ENCODE assay signal across 1 cellular context in the genomic region with DNA sequence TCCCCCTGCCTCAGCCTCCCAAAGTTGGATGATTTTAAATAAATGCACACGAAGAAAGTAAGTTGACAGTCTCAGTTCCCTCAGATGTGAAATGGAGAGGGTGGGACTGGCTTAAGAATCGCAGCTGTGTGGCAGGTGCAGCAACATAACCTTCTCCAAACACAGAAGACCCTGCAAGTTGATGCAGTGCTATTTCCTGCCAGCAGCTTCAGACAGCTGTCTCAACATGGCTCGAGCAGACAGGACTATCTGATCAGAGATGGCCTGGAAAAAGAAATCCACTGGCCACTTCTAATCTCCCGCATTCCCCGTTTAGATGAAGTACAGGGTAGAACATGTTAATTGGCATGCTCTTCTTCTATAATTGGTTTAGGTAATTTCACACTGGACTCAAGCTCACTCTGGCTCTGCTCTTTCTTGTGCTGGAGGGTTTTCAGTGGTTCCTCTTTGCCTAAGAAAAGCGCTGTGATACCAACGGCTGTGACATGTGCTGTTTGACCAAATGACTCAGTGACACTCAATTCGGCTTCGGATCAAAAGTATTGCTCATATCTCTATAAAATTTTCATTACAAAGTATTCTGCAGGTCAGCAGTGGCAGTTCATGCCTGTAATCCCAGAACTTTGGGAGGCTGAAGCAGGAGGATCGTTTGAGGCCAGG.
TF ChIP-seq lines count a peak whose summit lies in the region.

No MANE protein-coding gene starts in this region.

TF ChIP-seq in GM12878, 131 proteins besides CTCF, POLR2A, EP300 and RAD21 (continued from another document):
- TF ChIP-seq, protein P1, sequence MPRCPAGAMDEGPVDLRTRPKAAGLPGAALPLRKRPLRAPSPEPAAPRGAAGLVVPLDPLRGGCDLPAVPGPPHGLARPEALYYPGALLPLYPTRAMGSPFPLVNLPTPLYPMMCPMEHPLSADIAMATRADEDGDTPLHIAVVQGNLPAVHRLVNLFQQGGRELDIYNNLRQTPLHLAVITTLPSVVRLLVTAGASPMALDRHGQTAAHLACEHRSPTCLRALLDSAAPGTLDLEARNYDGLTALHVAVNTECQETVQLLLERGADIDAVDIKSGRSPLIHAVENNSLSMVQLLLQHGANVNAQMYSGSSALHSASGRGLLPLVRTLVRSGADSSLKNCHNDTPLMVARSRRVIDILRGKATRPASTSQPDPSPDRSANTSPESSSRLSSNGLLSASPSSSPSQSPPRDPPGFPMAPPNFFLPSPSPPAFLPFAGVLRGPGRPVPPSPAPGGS (IDR thresholded peaks at IDR 0.05; ENCODE audit: borderline replicate concordance, insufficient read depth, low read depth, low read length, poor library complexity, severe bottlenecking) = no peak
- TF ChIP-seq, protein P2, sequence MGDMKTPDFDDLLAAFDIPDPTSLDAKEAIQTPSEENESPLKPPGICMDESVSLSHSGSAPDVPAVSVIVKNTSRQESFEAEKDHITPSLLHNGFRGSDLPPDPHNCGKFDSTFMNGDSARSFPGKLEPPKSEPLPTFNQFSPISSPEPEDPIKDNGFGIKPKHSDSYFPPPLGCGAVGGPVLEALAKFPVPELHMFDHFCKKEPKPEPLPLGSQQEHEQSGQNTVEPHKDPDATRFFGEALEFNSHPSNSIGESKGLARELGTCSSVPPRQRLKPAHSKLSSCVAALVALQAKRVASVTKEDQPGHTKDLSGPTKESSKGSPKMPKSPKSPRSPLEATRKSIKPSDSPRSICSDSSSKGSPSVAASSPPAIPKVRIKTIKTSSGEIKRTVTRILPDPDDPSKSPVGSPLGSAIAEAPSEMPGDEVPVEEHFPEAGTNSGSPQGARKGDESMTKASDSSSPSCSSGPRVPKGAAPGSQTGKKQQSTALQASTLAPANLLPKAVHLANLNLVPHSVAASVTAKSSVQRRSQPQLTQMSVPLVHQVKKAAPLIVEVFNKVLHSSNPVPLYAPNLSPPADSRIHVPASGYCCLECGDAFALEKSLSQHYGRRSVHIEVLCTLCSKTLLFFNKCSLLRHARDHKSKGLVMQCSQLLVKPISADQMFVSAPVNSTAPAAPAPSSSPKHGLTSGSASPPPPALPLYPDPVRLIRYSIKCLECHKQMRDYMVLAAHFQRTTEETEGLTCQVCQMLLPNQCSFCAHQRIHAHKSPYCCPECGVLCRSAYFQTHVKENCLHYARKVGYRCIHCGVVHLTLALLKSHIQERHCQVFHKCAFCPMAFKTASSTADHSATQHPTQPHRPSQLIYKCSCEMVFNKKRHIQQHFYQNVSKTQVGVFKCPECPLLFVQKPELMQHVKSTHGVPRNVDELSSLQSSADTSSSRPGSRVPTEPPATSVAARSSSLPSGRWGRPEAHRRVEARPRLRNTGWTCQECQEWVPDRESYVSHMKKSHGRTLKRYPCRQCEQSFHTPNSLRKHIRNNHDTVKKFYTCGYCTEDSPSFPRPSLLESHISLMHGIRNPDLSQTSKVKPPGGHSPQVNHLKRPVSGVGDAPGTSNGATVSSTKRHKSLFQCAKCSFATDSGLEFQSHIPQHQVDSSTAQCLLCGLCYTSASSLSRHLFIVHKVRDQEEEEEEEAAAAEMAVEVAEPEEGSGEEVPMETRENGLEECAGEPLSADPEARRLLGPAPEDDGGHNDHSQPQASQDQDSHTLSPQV (IDR thresholded peaks at IDR 0.05) = peak; percentile 10; the same call in 1 of the 2 replicates
- TF ChIP-seq, protein P3, sequence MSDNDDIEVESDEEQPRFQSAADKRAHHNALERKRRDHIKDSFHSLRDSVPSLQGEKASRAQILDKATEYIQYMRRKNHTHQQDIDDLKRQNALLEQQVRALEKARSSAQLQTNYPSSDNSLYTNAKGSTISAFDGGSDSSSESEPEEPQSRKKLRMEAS (IDR thresholded peaks at IDR 0.05; ENCODE audit: low read depth, low read length) = peak; percentile 49; the same call in 1 of the 2 replicates
